ENCODE assay signal across 12 cellular contexts in genomic region chr1:149841149-149841548, GRCh38. TPM values are rescaled to one million over a fixed set of nuclear protein-coding genes. Genes with fewer than 3 reads are reported as not detected.
DNase-seq lines count a peak whose midpoint lies in the region; ATAC-seq, FAIRE-seq and TF ChIP-seq lines count a peak whose summit lies in the region.
"Not testable (repeated sequence)": the region's sequence is repeated elsewhere in the genome, so short reads cannot be mapped to it uniquely, and the experiment has no call there.
"Had no signal": no experiment of that assay in that cellular context is flagged by ENCODE, and none has a peak within 500 bp of the region (broad histone marks: within the 10 kb centered on the region; RNA-seq: fewer than 3 reads in every experiment).

No MANE protein-coding gene starts in this region.

- POLR2A ChIA-PET in WTC11 (lab: Charles Lee); endothelial cell of umbilical vein (lab: Charles Lee): not testable (repeated sequence)

- H3K27me3 ChIP-seq in endothelial cell of umbilical vein (ENCODE audit: control insufficient read depth in 2 of 2, insufficient read depth in 2 of 2, low read length in 2 of 2); upper lobe of right lung: not testable (repeated sequence)

- not testable (repeated sequence) for DNase-seq in WTC11 (ENCODE audit: low spot score); endothelial cell of umbilical vein (ENCODE audit: low read depth, low spot score); memory B cell (ENCODE audit: low spot score in 2 of 2); upper lobe of right lung

- not testable (repeated sequence) for H3K36me3 Mint-ChIP-seq in WTC11
- peaks cover 14% of the 10 kb centered on the region for H3K36me3 Mint-ChIP-seq in memory B cell

- not testable (repeated sequence) for H3K27ac Mint-ChIP-seq in WTC11, memory B cell

- ATAC-seq in GM18502 (IDR thresholded peaks at IDR 0.05; ENCODE audit: poor library complexity, unreplicated experiment) (peak; percentile 34), GM19452 (IDR thresholded peaks at IDR 0.05; ENCODE audit: unreplicated experiment) (peak; percentile 24), HG02759 (IDR thresholded peaks at IDR 0.05; ENCODE audit: unreplicated experiment) (peak; percentile 30), HG03280 (IDR thresholded peaks at IDR 0.05; ENCODE audit: unreplicated experiment) (peak; percentile 35), WTC11 (peak; percentile 11), memory B cell (ENCODE audit: low read depth) (peak; percentile 36), upper lobe of right lung (peak; percentile 72)

- FAIRE-seq in endothelial cell of umbilical vein (lab: Jason Lieb, UNC), result peak; percentile 100

- TF ChIP-seq CTCF in WTC11 (IDR thresholded peaks at IDR 0.05); endothelial cell of umbilical vein (IDR thresholded peaks at IDR 0.05; ENCODE audit: extremely low read depth in 1 of 2, insufficient read depth in 1 of 2, low read depth in 1 of 2, low read length in 2 of 2); upper lobe of right lung (IDR thresholded peaks at IDR 0.05): not testable (repeated sequence)

- H3K4me1 Mint-ChIP-seq in WTC11, result peaks cover 16% of the 10 kb centered on the region
- H3K4me1 Mint-ChIP-seq in memory B cell, result peaks cover 24% of the 10 kb centered on the region

- CTCF ChIA-PET in WTC11 (lab: Charles Lee); endothelial cell of umbilical vein (lab: Charles Lee): not testable (repeated sequence)

- not testable (repeated sequence) for H3K4me3 ChIP-seq in endothelial cell of umbilical vein (replicated peaks in 1 of 3; ENCODE audit: insufficient read depth in 1 of 3, low read depth in 1 of 3, low read length in 3 of 3); upper lobe of right lung

- peaks cover 11% of the 10 kb centered on the region for H3K79me2 ChIP-seq in endothelial cell of umbilical vein (ENCODE audit: control insufficient read depth, insufficient read depth, low read length)

- not testable (repeated sequence) for H3K36me3 ChIP-seq in endothelial cell of umbilical vein (ENCODE audit: control insufficient read depth in 2 of 2, extremely low read depth in 1 of 2, insufficient read depth in 2 of 2, low read length in 2 of 2); upper lobe of right lung

- H2AFZ ChIP-seq in endothelial cell of umbilical vein (ENCODE audit: low read depth, low read length), result not testable (repeated sequence)

- not testable (repeated sequence) for H3K4me2 ChIP-seq in endothelial cell of umbilical vein (ENCODE audit: insufficient read depth, low read length)

- BruUV-seq in endothelial cell of umbilical vein (replicated peaks; lab: Mats Ljungman, UMichigan), result not testable (repeated sequence)

- H3K9me1 ChIP-seq in endothelial cell of umbilical vein (replicated peaks; ENCODE audit: control insufficient read depth, extremely low read depth, insufficient read depth, low read length), result not testable (repeated sequence)

- H3K4me3 Mint-ChIP-seq in WTC11, memory B cell: not testable (repeated sequence)

- dilution Hi-C loops in endothelial cell of umbilical vein (cut with MboI; ENCODE audit: extremely low pct_ligation_motif_present, low sequenced_read_pairs), result not testable (repeated sequence)

- H3K9ac ChIP-seq in endothelial cell of umbilical vein (replicated peaks; ENCODE audit: extremely low read depth, insufficient read depth, low read length), result not testable (repeated sequence)

- H4K20me1 ChIP-seq in endothelial cell of umbilical vein (replicated peaks; ENCODE audit: control insufficient read depth, extremely low read depth, insufficient read depth, low read length), result not testable (repeated sequence)

- H3K4me1 ChIP-seq in endothelial cell of umbilical vein (ENCODE audit: control insufficient read depth, extremely low read depth, insufficient read depth, low read length), result peaks cover 12% of the 10 kb centered on the region
- H3K4me1 ChIP-seq in upper lobe of right lung, result peaks cover 25% of the 10 kb centered on the region

- H3K27me3 Mint-ChIP-seq in WTC11 (ENCODE audit: low read depth); memory B cell: not testable (repeated sequence)

- not testable (repeated sequence) for H3K9me3 Mint-ChIP-seq in WTC11, memory B cell

- not testable (repeated sequence) for TF ChIP-seq POLR2A in endothelial cell of umbilical vein (IDR thresholded peaks at IDR 0.05; ENCODE audit: low read depth, low read length)

- H3K9me3 ChIP-seq in endothelial cell of umbilical vein (replicated peaks; ENCODE audit: control insufficient read depth, insufficient read depth, low read length); upper lobe of right lung: not testable (repeated sequence)

- intact Hi-C loops in endothelial cell of umbilical vein (cut with micrococcal nuclease); upper lobe of right lung (cut with DNase I): not testable (repeated sequence)

- not testable (repeated sequence) for H3K27ac ChIP-seq in endothelial cell of umbilical vein (ENCODE audit: insufficient read depth, low read depth, low read length); upper lobe of right lung

RNA-seq across cellular contexts. Expression of gene BOLA1, which starts 58.2 kb away (rescaled TPM):
- total RNA-seq in WTC11 (2021), result 15.3 to 19.5 TPM (median 15.4 TPM) in 3 replicates
- 7.0 and 10.8 TPM in 2 replicates for total RNA-seq in endothelial cell of umbilical vein
- polyA plus RNA-seq in endothelial cell of umbilical vein, result 12.2 and 16.1 TPM in 2 replicates
- 11.6 and 15.0 TPM in 2 replicates for polyA plus RNA-seq in endothelial cell of umbilical vein (2011; cell fraction: cytosol; rRNA removed)
- 5.8 and 8.2 TPM in 2 replicates for polyA plus RNA-seq in endothelial cell of umbilical vein (2011; cell fraction: nucleus; rRNA removed)
- 7.1 and 8.3 TPM in 2 replicates for polyA plus RNA-seq in endothelial cell of umbilical vein (2012)
- 2.0 and 3.7 TPM in 2 replicates for polyA minus RNA-seq in endothelial cell of umbilical vein
- 5.5 TPM for polyA minus RNA-seq in endothelial cell of umbilical vein (2011; cell fraction: cytosol; rRNA and poly(A)+ RNA removed)
- polyA minus RNA-seq in endothelial cell of umbilical vein (2011; cell fraction: nucleus; rRNA and poly(A)+ RNA removed), result 1.0 and 2.2 TPM in 2 replicates
- total RNA-seq in upper lobe of right lung, result 16.5 TPM

RNA-seq across cellular contexts. Expression of gene FCGR1A, which starts 58.7 kb away (rescaled TPM):
- total RNA-seq in WTC11 (2021) (not detected in 3 replicates), endothelial cell of umbilical vein (not detected in 2 replicates), upper lobe of right lung (40.9 TPM)
- polyA plus RNA-seq in endothelial cell of umbilical vein, result not detected in 2 replicates
- not detected in 2 replicates for polyA plus RNA-seq in endothelial cell of umbilical vein (2011; cell fraction: cytosol; rRNA removed)
- polyA plus RNA-seq in endothelial cell of umbilical vein (2011; cell fraction: nucleus; rRNA removed), result not detected in 2 replicates
- not detected in 2 replicates for polyA plus RNA-seq in endothelial cell of umbilical vein (2012)
- polyA minus RNA-seq in endothelial cell of umbilical vein, result not detected in 2 replicates
- not detected for polyA minus RNA-seq in endothelial cell of umbilical vein (2011; cell fraction: cytosol; rRNA and poly(A)+ RNA removed)
- not detected in 2 replicates for polyA minus RNA-seq in endothelial cell of umbilical vein (2011; cell fraction: nucleus; rRNA and poly(A)+ RNA removed)
- total RNA-seq: Caco-2, H9, MCF 10A, Peyer's patch had no signal

Comparison
In these comparisons a context has a peak if more than half of its experiments do, and no peak if none do; other contexts are left out.
1. ATAC-seq: peak in every context shown above with its lines; median percentile 72 in upper lobe of right lung; 36 in memory B cell; 35 in HG03280; 34 in GM18502; 30 in HG02759; 24 in GM19452; 11 in WTC11.
2. RNA of gene FCGR1A, which starts 58.7 kb away (total RNA-seq): 40.9 TPM in upper lobe of right lung (single experiment); not detected in WTC11 and not detected in endothelial cell of umbilical vein; every median in the first group is over 10 times any median in the second.